Comparison of ENCODE assay signal across 8 cellular contexts in genomic region chr20:48823960-48824497, GRCh38. TPM values are rescaled to one million over a fixed set of nuclear protein-coding genes. Genes with fewer than 3 reads are reported as not detected.
DNase-seq lines count a peak whose midpoint lies in the region; ATAC-seq and TF ChIP-seq lines count a peak whose summit lies in the region.

No MANE protein-coding gene starts in this region.

- no peak overlapping the region for H2BK20ac ChIP-seq in H9 (ENCODE audit: low read depth, low read length, poor library complexity, severe bottlenecking)

- H3K79me1 ChIP-seq in H9 (ENCODE audit: insufficient read depth, low read depth, low read length, poor library complexity, severe bottlenecking): no peaks in the 10 kb centered on the region

- no peak overlapping the region for H4K5ac ChIP-seq in H9 (ENCODE audit: insufficient read length, low read depth, low read length)

- H3K9me3 ChIP-seq in CD4-positive, CD25-positive, alpha-beta regulatory T cell (ENCODE audit: control insufficient read depth in 2 of 2, low read length in 2 of 2): no peaks in the 10 kb centered on the region
- H3K9me3 ChIP-seq in H9 (ENCODE audit: control insufficient read depth, low read depth, low read length) (no peaks in the 10 kb centered on the region), vagina (no peaks in the 10 kb centered on the region)

- no peak overlapping the region for H3K23ac ChIP-seq in H9 (ENCODE audit: insufficient read length, low read depth, low read length)

- H3K4ac ChIP-seq in H9 (ENCODE audit: low read depth, low read length): no peak overlapping the region

- H2AFZ ChIP-seq in H9 (ENCODE audit: low read length): no peak overlapping the region

- no peaks in the 10 kb centered on the region for H3K9me3 Mint-ChIP-seq in CD4-positive, CD25-positive, alpha-beta regulatory T cell
- no peaks in the 10 kb centered on the region; a peak in 2 of 5 replicates for H3K9me3 Mint-ChIP-seq in H9

- no peaks in the 10 kb centered on the region for H3K79me2 ChIP-seq in H9 (ENCODE audit: insufficient read depth, low read length)

- no peak overlapping the region for H2BK15ac ChIP-seq in H9 (ENCODE audit: low read depth, low read length)

- H3K27me3 Mint-ChIP-seq in CD4-positive, CD25-positive, alpha-beta regulatory T cell: no peaks in the 10 kb centered on the region
- peaks cover 74% of the 10 kb centered on the region for H3K27me3 Mint-ChIP-seq in H9 (ENCODE audit: low read depth)

- no peak for TF ChIP-seq CTCF in H9 (conservative IDR thresholded peaks at IDR 0.05)
- TF ChIP-seq CTCF in vagina (IDR thresholded peaks at IDR 0.05): no peak

- peak in 2 of 3 donors; percentile 26 to 78 for DNase-seq in CD4-positive, CD25-positive, alpha-beta regulatory T cell
- DNase-seq in activated CD4-positive, alpha-beta T cell treated with anti-CD3 and anti-CD28 coated beads, Interleukin-2, amount 50 U/mL, for 48 hours: peak; percentile 65 to 78
- DNase-seq in fibroblast of gingiva (ENCODE audit: low read depth) (peak; percentile 70), H9 (no peak), vagina (ENCODE audit: extremely low spot score in 2 of 2) (no peak)
- DNase-seq in stimulated activated CD4-positive, alpha-beta T cell treated with anti-CD3 and anti-CD28 coated beads, Interleukin-2, amount 100 ng/mL, for 4 hours (ENCODE audit: low read depth): peak; percentile 42

- H3K4me3 ChIP-seq in CD4-positive, CD25-positive, alpha-beta regulatory T cell (ENCODE audit: low read depth, low read length): peak overlapping the region; percentile 90
- H3K4me3 ChIP-seq in vagina: no peak overlapping the region

- H3K4me3 Mint-ChIP-seq in CD4-positive, CD25-positive, alpha-beta regulatory T cell: peak overlapping the region in 2 of 4 donors; percentile 97 to 99
- no peak overlapping the region; a peak in 2 of 5 replicates for H3K4me3 Mint-ChIP-seq in H9

- no peak overlapping the region for H2BK120ac ChIP-seq in H9 (ENCODE audit: low read depth, low read length, poor library complexity, severe bottlenecking)

- no peak overlapping the region for H3K14ac ChIP-seq in H9 (ENCODE audit: insufficient read depth, low read length)

- H3K4me1 Mint-ChIP-seq in CD4-positive, CD25-positive, alpha-beta regulatory T cell: peaks cover 10 to 53% (median 34%) of the 10 kb centered on the region in 4 donors
- H3K4me1 Mint-ChIP-seq in H9: peaks cover 32 to 48% of the 10 kb centered on the region in 2 experiments

- peak; percentile 60 to 62 for ATAC-seq in CD4-positive, CD25-positive, alpha-beta regulatory T cell (ENCODE audit: low read depth in 2 of 2)
- peak; percentile 41 for ATAC-seq in HG03378 (IDR thresholded peaks at IDR 0.05; ENCODE audit: unreplicated experiment)
- no peak for ATAC-seq in HG03135 (IDR thresholded peaks at IDR 0.05; ENCODE audit: unreplicated experiment)

- H3K27me3 ChIP-seq in CD4-positive, CD25-positive, alpha-beta regulatory T cell (ENCODE audit: control insufficient read depth, insufficient read depth, low read length): no peaks in the 10 kb centered on the region
- H3K27me3 ChIP-seq in H9 (ENCODE audit: insufficient read depth, low read length) (peaks cover 13% of the 10 kb centered on the region), vagina (no peaks in the 10 kb centered on the region)

- H3K36me3 Mint-ChIP-seq in CD4-positive, CD25-positive, alpha-beta regulatory T cell: peaks cover 17% of the 10 kb centered on the region
- no peaks in the 10 kb centered on the region for H3K36me3 Mint-ChIP-seq in H9 (ENCODE audit: insufficient read depth in 1 of 3, low read depth in 3 of 3)

- no peak overlapping the region for H3K9ac ChIP-seq in H9 (ENCODE audit: extremely low read depth, insufficient read length, low read length)

- no peak overlapping the region for H4K91ac ChIP-seq in H9 (ENCODE audit: insufficient read length, low read depth, low read length)

- no peak overlapping the region for H3T11ph ChIP-seq in H9 (ENCODE audit: low read length)

- TF ChIP-seq POLR2A in vagina (IDR thresholded peaks at IDR 0.05): no peak

- peaks cover 2% of the 10 kb centered on the region for H3K36me3 ChIP-seq in CD4-positive, CD25-positive, alpha-beta regulatory T cell (ENCODE audit: control insufficient read depth, insufficient read depth, low read length)
- H3K36me3 ChIP-seq in vagina: no peaks in the 10 kb centered on the region

- no peak overlapping the region for H2BK5ac ChIP-seq in H9 (ENCODE audit: insufficient read length, low read length)

- H3K27ac Mint-ChIP-seq in CD4-positive, CD25-positive, alpha-beta regulatory T cell: peak overlapping the region in 2 of 3 donors; percentile 97 to 99
- no peak overlapping the region for H3K27ac Mint-ChIP-seq in H9

- H3K4me1 ChIP-seq in CD4-positive, CD25-positive, alpha-beta regulatory T cell (ENCODE audit: control insufficient read depth, insufficient read depth, low read length, poor library complexity, severe bottlenecking): peaks cover 77% of the 10 kb centered on the region
- H3K4me1 ChIP-seq in H9 (ENCODE audit: insufficient read depth, low read length): no peaks in the 10 kb centered on the region
- H3K4me1 ChIP-seq in vagina: peaks cover 20% of the 10 kb centered on the region

- WGBS in H9 (ENCODE audit: extremely low coverage, insufficient read length, low lambda C conversion rate): no CpG with 5 or more reads among the region's 8 CpGs

- peak overlapping the region; percentile 82 for H3K27ac ChIP-seq in CD4-positive, CD25-positive, alpha-beta regulatory T cell (ENCODE audit: insufficient read depth, low read length, poor library complexity, severe bottlenecking)
- H3K27ac ChIP-seq in H9 (ENCODE audit: insufficient read length, low read depth, low read length): no peak overlapping the region
- H3K27ac ChIP-seq in vagina: no peak overlapping the region

- intact Hi-C loops in vagina (cut with DNase I): no loop called here

- no peaks in the 10 kb centered on the region for H4K20me1 ChIP-seq in H9 (ENCODE audit: control insufficient read depth, insufficient read depth, insufficient read length)

- no peak overlapping the region for H3K56ac ChIP-seq in H9 (ENCODE audit: insufficient read length, low read depth, low read length)

- no peak overlapping the region for H2AK5ac ChIP-seq in H9 (ENCODE audit: insufficient read length, low read length)

- no peak overlapping the region for H3K4me2 ChIP-seq in H9 (ENCODE audit: insufficient read depth, insufficient read length, low read length)

- peaks cover 13% of the 10 kb centered on the region for H3K23me2 ChIP-seq in H9 (ENCODE audit: insufficient read length, low read depth, low read length, poor library complexity, severe bottlenecking)

- H4K8ac ChIP-seq in H9 (replicated peaks; ENCODE audit: insufficient read length, low read depth, low read length): no peak overlapping the region

- H2BK12ac ChIP-seq in H9 (ENCODE audit: insufficient read length, low read depth, low read length): no peak overlapping the region

- no peak overlapping the region for H3K18ac ChIP-seq in H9 (ENCODE audit: insufficient read length, low read depth, low read length)

RNA-seq across cellular contexts. Expression of gene PREX1, which starts 3.8 kb away (rescaled TPM):
- 264 TPM for total RNA-seq in CD4-positive, CD25-positive, alpha-beta regulatory T cell
- 10 to 100 TPM; 40.8 to 58.5 (median 50.1) TPM for polyA plus RNA-seq in CD4-positive, CD25-positive, alpha-beta regulatory T cell
- total RNA-seq in H9 (2021) (5.4 and 6.6 TPM in 2 replicates), vagina (17.7 TPM)

Comparison
In these comparisons a context has a peak if more than half of its experiments do, and no peak if none do; other contexts are left out.
1. DNase-seq: peak in CD4-positive, CD25-positive, alpha-beta regulatory T cell (2 of 3), activated CD4-positive, alpha-beta T cell treated with anti-CD3 and anti-CD28 coated beads, Interleukin-2, amount 50 U/mL, for 48 hours (2 of 2), fibroblast of gingiva (single experiment) and stimulated activated CD4-positive, alpha-beta T cell treated with anti-CD3 and anti-CD28 coated beads, Interleukin-2, amount 100 ng/mL, for 4 hours (single experiment); none in H9 (single experiment) and vagina (0 of 2).
2. H3K27ac Mint-ChIP-seq: peak in CD4-positive, CD25-positive, alpha-beta regulatory T cell (2 of 3); none in H9 (0 of 3).
3. RNA of gene PREX1, which starts 3.8 kb away (total RNA-seq): 264 TPM in CD4-positive, CD25-positive, alpha-beta regulatory T cell (single experiment); 17.7 TPM in vagina (single experiment) and 5.4 to 6.6 TPM in H9; every median in the first group is over 10 times any median in the second.